ENCODE assay signal across 31 cellular contexts in genomic region chr12:18935371-18935965, GRCh38.
"Had no signal": no experiment of that assay in that cellular context is flagged by ENCODE, and none has a peak within 500 bp of the region (broad histone marks: within the 10 kb centered on the region; RNA-seq: fewer than 3 reads in every experiment).

No MANE protein-coding gene starts in this region.

- ATAC-seq: activated CD4-positive, alpha-beta T cell treated with anti-CD3 and anti-CD28 coated beads for 36 hours; activated CD4-positive, CD25-positive, alpha-beta regulatory T cell treated with anti-CD3 and anti-CD28 coated beads, Interleukin-2, amount 50 U/mL, for 24 hours; activated CD8-positive, alpha-beta T cell treated with anti-CD3 and anti-CD28 coated beads, Interleukin-2, amount 10 ng/mL, durations not matched to agents 7 days and 5 days; PC-3 had no signal

- H3K4me2 ChIP-seq: SK-N-SH had no signal

- H3K9me3 Mint-ChIP-seq: activated naive CD8-positive, alpha-beta T cell treated with anti-CD3 and anti-CD28 coated beads, Interleukin-2, amount 10 ng/mL, durations not matched to agents 7 days and 5 days; activated T-cell treated with anti-CD3 and anti-CD28 coated beads, Interleukin-2, amount 50 U/mL, for 24 hours had no signal

- H3K27ac Mint-ChIP-seq: activated CD4-positive, alpha-beta T cell treated with anti-CD3 and anti-CD28 coated beads for 36 hours; activated CD4-positive, alpha-beta T cell treated with anti-CD3 and anti-CD28 coated beads, Interleukin-2, amount 10 ng/mL, durations not matched to agents 7 days and 5 days; activated CD8-positive, alpha-beta T cell treated with anti-CD3 and anti-CD28 coated beads, Interleukin-2, amount 10 ng/mL, durations not matched to agents 7 days and 5 days; activated naive CD4-positive, alpha-beta T cell treated with anti-CD3 and anti-CD28 coated beads, Interleukin-2, amount 50 U/mL, for 24 hours; activated naive CD8-positive, alpha-beta T cell treated with anti-CD3 and anti-CD28 coated beads, Interleukin-2, amount 10 ng/mL, durations not matched to agents 7 days and 5 days; activated T-cell treated with anti-CD3 and anti-CD28 coated beads, Interleukin-2, amount 50 U/mL, for 24 hours; activated T-helper 2 cell treated with anti-CD3 and anti-CD28 coated beads, Interferon-gamma antibody, Interleukin-2, Interleukin-4, amounts not matched to agents 10 μg/mL and 5 μg/mL and 100 μg/mL, durations not matched to agents 14 hours and 24 hours and 36 hours; T-helper 1 cell treated with Interleukin-12 subunit alpha and Interleukin-12 subunit beta and Interleukin-4 antibody, amounts not matched to agents 30 μg/mL and 1 μg/mL, for 36 hours; T-helper 2 cell treated with Interferon-gamma antibody and Interleukin-4, amounts not matched to agents 5 μg/mL and 100 μg/mL, for 36 hours had no signal

- H3K27me3 Mint-ChIP-seq: activated CD4-positive, alpha-beta T cell treated with anti-CD3 and anti-CD28 coated beads, Interleukin-2, amount 10 ng/mL, durations not matched to agents 7 days and 5 days; activated naive CD4-positive, alpha-beta T cell treated with anti-CD3 and anti-CD28 coated beads, Interleukin-2, amount 50 U/mL, for 24 hours; activated naive CD8-positive, alpha-beta T cell treated with anti-CD3 and anti-CD28 coated beads, Interleukin-2, amount 10 ng/mL, durations not matched to agents 7 days and 5 days; activated T-cell treated with anti-CD3 and anti-CD28 coated beads, Interleukin-2, amount 50 U/mL, for 24 hours had no signal

- H3K9ac ChIP-seq: SK-N-SH had no signal

- H3K9me3 ChIP-seq: adrenal gland, Peyer's patch, SJSA1, SK-N-SH had no signal

- H3K27me3 ChIP-seq: adrenal gland, brain microvascular endothelial cell, Peyer's patch, SJSA1 had no signal

- H3K27ac ChIP-seq: adrenal gland, brain microvascular endothelial cell, Peyer's patch, SJSA1 had no signal

- H3K36me3 ChIP-seq: adrenal gland, brain microvascular endothelial cell, Peyer's patch, SJSA1 had no signal

- H3K4me3 Mint-ChIP-seq: activated CD4-positive, alpha-beta T cell treated with anti-CD3 and anti-CD28 coated beads for 36 hours; activated CD4-positive, alpha-beta T cell treated with anti-CD3 and anti-CD28 coated beads, Interleukin-2, amount 10 ng/mL, durations not matched to agents 7 days and 5 days; activated CD8-positive, alpha-beta T cell treated with anti-CD3 and anti-CD28 coated beads, Interleukin-2, amount 10 ng/mL, durations not matched to agents 7 days and 5 days; activated naive CD4-positive, alpha-beta T cell treated with anti-CD3 and anti-CD28 coated beads, Interleukin-2, amount 50 U/mL, for 24 hours; activated naive CD8-positive, alpha-beta T cell treated with anti-CD3 and anti-CD28 coated beads, Interleukin-2, amount 10 ng/mL, durations not matched to agents 7 days and 5 days; activated T-cell treated with anti-CD3 and anti-CD28 coated beads, Interleukin-2, amount 50 U/mL, for 24 hours; T-helper 1 cell treated with Interleukin-12 subunit alpha and Interleukin-12 subunit beta and Interleukin-4 antibody, amounts not matched to agents 30 μg/mL and 1 μg/mL, for 36 hours; T-helper 2 cell treated with Interferon-gamma antibody and Interleukin-4, amounts not matched to agents 5 μg/mL and 100 μg/mL, for 36 hours had no signal

- FAIRE-seq: TTC549 had no signal

- DNase-seq: activated CD4-positive, alpha-beta T cell treated with anti-CD3 and anti-CD28 coated beads for 36 hours; activated CD4-positive, alpha-beta T cell treated with anti-CD3 and anti-CD28 coated beads, Interleukin-2, amount 10 ng/mL, durations not matched to agents 7 days and 5 days; activated CD4-positive, alpha-beta T cell treated with anti-CD3 and anti-CD28 coated beads, Interleukin-2, amount 50 U/mL, for 48 hours; activated CD8-positive, alpha-beta T cell treated with anti-CD3 and anti-CD28 coated beads, Interleukin-2, amount 10 ng/mL, durations not matched to agents 7 days and 5 days; activated gamma-delta T cell; activated naive CD4-positive, alpha-beta T cell treated with Interleukin-2 at 50 U/mL for 16 hours; activated naive CD8-positive, alpha-beta T cell treated with anti-CD3 and anti-CD28 coated beads, Interleukin-2, amount 10 ng/mL, durations not matched to agents 7 days and 5 days; activated T-cell treated with anti-CD3 and anti-CD28 coated beads, Interleukin-2, amount 50 U/mL, for 24 hours; adrenal gland; brain microvascular endothelial cell; central memory CD4-positive, alpha-beta T cell; Karpas-422; NCI-H1105; NCI-H1436; NCI-H1694; NCI-H1930; NCI-H345; NCI-H524 treated with DMSO at 0.1 percent for 48 hours; NK-92 treated with Interleukin-12 subunit alpha and Interleukin-12 subunit beta, amount 100 ng/mL, for 24 hours; PC-3; Peyer's patch; RPMI8226; SHP77 treated with DMSO at 0.1 percent for 48 hours; SK-N-SH had no signal

- H3K4me1 ChIP-seq: adrenal gland, Peyer's patch, SJSA1 had no signal

- H3K4me1 Mint-ChIP-seq: activated CD4-positive, alpha-beta T cell treated with anti-CD3 and anti-CD28 coated beads for 36 hours; activated CD4-positive, alpha-beta T cell treated with anti-CD3 and anti-CD28 coated beads, Interleukin-2, amount 10 ng/mL, durations not matched to agents 7 days and 5 days; activated naive CD4-positive, alpha-beta T cell treated with anti-CD3 and anti-CD28 coated beads, Interleukin-2, amount 50 U/mL, for 24 hours; activated naive CD8-positive, alpha-beta T cell treated with anti-CD3 and anti-CD28 coated beads, Interleukin-2, amount 10 ng/mL, durations not matched to agents 7 days and 5 days had no signal

- H3K36me3 Mint-ChIP-seq: activated naive CD4-positive, alpha-beta T cell treated with anti-CD3 and anti-CD28 coated beads, Interleukin-2, amount 50 U/mL, for 24 hours; activated naive CD8-positive, alpha-beta T cell treated with anti-CD3 and anti-CD28 coated beads, Interleukin-2, amount 10 ng/mL, durations not matched to agents 7 days and 5 days had no signal

- H3K4me3 ChIP-seq: adrenal gland, Peyer's patch, SJSA1 had no signal
